12 cellular contexts compared by ENCODE assay signal in genomic region chr10:17009228-17009700, GRCh38.
DNase-seq lines count a peak whose midpoint lies in the region; ATAC-seq and TF ChIP-seq lines count a peak whose summit lies in the region.
"Had no signal": no experiment of that assay in that cellular context is flagged by ENCODE, and none has a peak within 500 bp of the region (broad histone marks: within the 10 kb centered on the region; RNA-seq: fewer than 3 reads in every experiment).

No MANE protein-coding gene starts in this region.

- intact Hi-C loops in Panc1 (cut with micrococcal nuclease; ENCODE audit: unreplicated experiment) = no loop called here
- intact Hi-C loops in tibial artery (cut with DNase I; ENCODE audit: low total_unique reads) = loop anchor here (10.0 kb wide), 3 partner anchors 66 to 216 kb away; partner anchors contain the start of gene VIM

- H3K36me3 Mint-ChIP-seq in endothelial cell (ENCODE audit: low read depth, unreplicated experiment) = peaks cover 49% of the 10 kb centered on the region

- H3K27ac ChIP-seq in Panc1 (ENCODE audit: low read length) (peak overlapping the region; percentile 66; the same call in 1 of the 2 replicates), mesenchymal stem cell (ENCODE audit: low read length, poor library complexity, severe bottlenecking) (no peak overlapping the region), tibial artery (peak overlapping the region; percentile 57 to 64)

- no peak overlapping the region for H3K23ac ChIP-seq in mesenchymal stem cell (ENCODE audit: low read length in 2 of 2)

- peak overlapping the region; percentile 75 for H3K9ac ChIP-seq in mesenchymal stem cell (ENCODE audit: low read length)

- no peak overlapping the region for H4K91ac ChIP-seq in mesenchymal stem cell (ENCODE audit: low read length)

- H2AFZ ChIP-seq in mesenchymal stem cell (ENCODE audit: low read depth, low read length) = no peak overlapping the region

- H3K14ac ChIP-seq in mesenchymal stem cell (ENCODE audit: low read length in 2 of 2) = no peak overlapping the region

- POLR2A ChIA-PET in Panc1 (lab: Charles Lee) = no interaction called here

- peaks cover 6% of the 10 kb centered on the region for H3K9me3 Mint-ChIP-seq in endothelial cell (ENCODE audit: unreplicated experiment)

- BruUV-seq in Panc1 (replicated peaks; lab: Mats Ljungman, UMichigan) = no TSS peak

- peaks cover 22% of the 10 kb centered on the region for H3K27me3 Mint-ChIP-seq in endothelial cell (ENCODE audit: unreplicated experiment)

- peak overlapping the region in 1 of 2 experiments; percentile 50 for H3K4ac ChIP-seq in mesenchymal stem cell (ENCODE audit: low read depth in 1 of 2, low read length in 2 of 2)

- H2BK5ac ChIP-seq in mesenchymal stem cell (ENCODE audit: low read depth, low read length, poor library complexity, severe bottlenecking) = no peak overlapping the region

- DNase-seq in Panc1 (ENCODE audit: low read depth, low spot score) (no peak), endothelial cell (ENCODE audit: low spot score) (no peak), mesenchymal stem cell (peak; percentile 95), tibial artery (peak in 1 of 2 donors; percentile 42), inferior parietal cortex (ENCODE audit: extremely low spot score) (no peak)
- no peak for DNase-seq in activated naive CD4-positive, alpha-beta T cell treated with Interleukin-2 at 50 U/mL for 16 hours
- DNase-seq: activated CD4-positive, alpha-beta T cell treated with anti-CD3 and anti-CD28 coated beads, Interleukin-2, amount 10 ng/mL, durations not matched to agents 7 days and 5 days; DMS79; NCI-H1417; nucleus accumbens had no signal

- no peaks in the 10 kb centered on the region for H3K27me3 ChIP-seq in Panc1 (ENCODE audit: control insufficient read depth, insufficient read depth, low read length)
- H3K27me3 ChIP-seq in mesenchymal stem cell (ENCODE audit: control insufficient read depth in 1 of 2, insufficient read depth in 1 of 2, low read length in 2 of 2) = no peaks in the 10 kb centered on the region
- H3K27me3 ChIP-seq in tibial artery = no peaks in the 10 kb centered on the region

- in situ Hi-C loops in Panc1 (cut with HindIII; ENCODE audit: low pct_unique_long_range_greater_than_20kb, low sequenced_read_pairs) = no loop called here

- peak overlapping the region; percentile 13 for H2BK120ac ChIP-seq in mesenchymal stem cell (ENCODE audit: low read depth, low read length)

- no peak overlapping the region for H3K4me2 ChIP-seq in mesenchymal stem cell (ENCODE audit: low read length, poor library complexity, severe bottlenecking)

- H3K4me3 Mint-ChIP-seq in endothelial cell (ENCODE audit: unreplicated experiment) = no peak overlapping the region
- H3K4me3 Mint-ChIP-seq: activated CD4-positive, alpha-beta T cell treated with anti-CD3 and anti-CD28 coated beads, Interleukin-2, amount 10 ng/mL, durations not matched to agents 7 days and 5 days had no signal

- peaks cover 53% of the 10 kb centered on the region for H3K4me1 Mint-ChIP-seq in endothelial cell (ENCODE audit: unreplicated experiment)

- H3K4me1 ChIP-seq in Panc1 (ENCODE audit: control insufficient read depth, insufficient read depth, low read length) = no peaks in the 10 kb centered on the region
- peaks cover 4% of the 10 kb centered on the region for H3K4me1 ChIP-seq in mesenchymal stem cell (ENCODE audit: control insufficient read depth, insufficient read depth, low read depth, low read length)
- peaks cover 0 to 41% (median 27%) of the 10 kb centered on the region in 4 donors for H3K4me1 ChIP-seq in tibial artery

- H2BK12ac ChIP-seq in mesenchymal stem cell (ENCODE audit: low read length in 2 of 2) = no peak overlapping the region

- 4% methylated on average over 3 of the region's 3 CpGs for WGBS in mesenchymal stem cell

- H3K79me1 ChIP-seq in mesenchymal stem cell (replicated peaks; ENCODE audit: low read length, poor library complexity, severe bottlenecking) = no peaks in the 10 kb centered on the region

- no peak overlapping the region for H2BK15ac ChIP-seq in mesenchymal stem cell (ENCODE audit: low read depth, poor library complexity, severe bottlenecking)

- no peak overlapping the region for H3K4me3 ChIP-seq in Panc1 (ENCODE audit: low read depth in 2 of 2, low read length in 2 of 2)
- no peak overlapping the region for H3K4me3 ChIP-seq in mesenchymal stem cell (ENCODE audit: insufficient read depth in 1 of 2, low read depth in 1 of 2, low read length in 2 of 2)
- H3K4me3 ChIP-seq in tibial artery = no peak overlapping the region

- H3K9me3 ChIP-seq in Panc1 (ENCODE audit: control insufficient read depth, insufficient read depth, low read depth, low read length) = peaks cover 4% of the 10 kb centered on the region; the same call in 1 of the 2 replicates
- peaks cover 4% of the 10 kb centered on the region for H3K9me3 ChIP-seq in mesenchymal stem cell (ENCODE audit: control insufficient read depth, low read length)
- no peaks in the 10 kb centered on the region for H3K9me3 ChIP-seq in tibial artery

- CTCF ChIA-PET in Panc1 (lab: Charles Lee) = no interaction called here

- H3K18ac ChIP-seq in mesenchymal stem cell (ENCODE audit: low read depth in 1 of 2, low read length in 2 of 2) = peak overlapping the region in 1 of 2 experiments; percentile 56

- H2AK5ac ChIP-seq in mesenchymal stem cell (ENCODE audit: low read length, severe bottlenecking) = no peak overlapping the region

- ATAC-seq in Panc1 (no peak), GM19328 (IDR thresholded peaks at IDR 0.05; ENCODE audit: unreplicated experiment) (no peak), GM19467 (IDR thresholded peaks at IDR 0.05; ENCODE audit: unreplicated experiment) (no peak)

- H3K36me3 ChIP-seq in Panc1 (ENCODE audit: control insufficient read depth, insufficient read depth, low read length) = no peaks in the 10 kb centered on the region
- H3K36me3 ChIP-seq in mesenchymal stem cell (ENCODE audit: control insufficient read depth in 1 of 2, insufficient read depth in 2 of 2, low read depth in 1 of 2, low read length in 2 of 2) = no peaks in the 10 kb centered on the region
- no peaks in the 10 kb centered on the region for H3K36me3 ChIP-seq in tibial artery

- H3K27ac Mint-ChIP-seq in endothelial cell (ENCODE audit: unreplicated experiment) = peak overlapping the region; percentile 64

- TF ChIP-seq CTCF in Panc1 (IDR thresholded peaks at IDR 0.05) = no peak
- TF ChIP-seq CTCF in endothelial cell (IDR thresholded peaks at IDR 0.05; ENCODE audit: unreplicated experiment) = no peak
- TF ChIP-seq CTCF in tibial artery (IDR thresholded peaks at IDR 0.05) = no peak

- H4K8ac ChIP-seq in mesenchymal stem cell (ENCODE audit: low read length) = no peak overlapping the region
